15 cellular contexts compared by ENCODE assay signal in the genomic region with DNA sequence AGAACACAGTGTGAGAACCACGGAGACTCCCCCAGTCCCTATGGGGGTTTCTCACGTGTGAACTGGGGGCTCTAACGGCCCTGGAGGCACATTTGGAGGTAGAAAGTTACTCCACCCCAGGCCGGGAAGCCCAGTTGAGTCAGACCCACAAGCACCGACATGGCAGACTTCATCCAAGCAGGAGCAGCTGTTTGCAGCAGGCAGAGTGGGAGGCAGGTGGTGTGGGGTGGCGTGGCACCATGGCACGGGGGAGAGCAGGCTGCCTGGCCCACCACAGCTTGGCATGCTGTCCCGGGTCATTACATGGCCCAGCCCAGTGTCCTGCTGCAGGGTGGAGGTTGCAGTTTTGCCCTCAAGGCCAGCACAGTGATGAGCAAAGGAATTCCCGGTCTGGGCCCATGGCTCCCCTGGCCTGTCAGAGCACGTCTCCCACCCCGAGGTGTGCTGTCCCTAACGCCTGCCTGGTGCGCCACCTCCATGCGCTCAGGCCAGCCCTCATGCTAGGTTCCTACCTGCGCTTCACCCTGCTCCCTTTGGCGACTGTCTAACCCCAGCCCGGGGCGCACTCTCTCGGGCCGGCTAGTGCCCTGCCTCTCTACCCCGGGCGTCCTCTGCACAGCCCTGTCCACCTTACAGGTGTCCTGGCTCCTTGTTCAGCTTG.
DNase-seq lines count a peak whose midpoint lies in the region; ATAC-seq, FAIRE-seq and TF ChIP-seq lines count a peak whose summit lies in the region.
"Had no signal": no experiment of that assay in that cellular context is flagged by ENCODE, and none has a peak within 500 bp of the region (broad histone marks: within the 10 kb centered on the region; RNA-seq: fewer than 3 reads in every experiment).

No MANE protein-coding gene starts in this region.

- peak in 1 of 2 donors; percentile 15 for ATAC-seq in gastrocnemius medialis
- ATAC-seq: GM12878 had no signal

- no peak overlapping the region for H3K27ac Mint-ChIP-seq in CD14-positive monocyte

- H3K4me3 Mint-ChIP-seq in CD14-positive monocyte = no peak overlapping the region

- in situ Hi-C loops in gastrocnemius medialis (cut with MboI; ENCODE audit: low sequenced_read_pairs in 4 of 4) = no loop called here

- H3K4me1 ChIP-seq in SJCRH30 (peaks cover 37% of the 10 kb centered on the region), kidney (ENCODE audit: control insufficient read depth in 1 of 2, insufficient read depth in 1 of 2, low read depth in 1 of 2, low read length in 2 of 2) (no peaks in the 10 kb centered on the region), gastrocnemius medialis (no peaks in the 10 kb centered on the region)

- H3K36me3 Mint-ChIP-seq in CD14-positive monocyte = no peaks in the 10 kb centered on the region

- no peak for FAIRE-seq in kidney (lab: Jason Lieb, UNC)
- FAIRE-seq: GM12878, GM18507 had no signal

- peak overlapping the region; percentile 54 for H3K27ac ChIP-seq in SJCRH30
- H3K27ac ChIP-seq in kidney (ENCODE audit: low read depth in 2 of 2, low read length in 2 of 2) = no peak overlapping the region
- peak overlapping the region; percentile 42 to 69 (median 58) for H3K27ac ChIP-seq in gastrocnemius medialis
- H3K27ac ChIP-seq: 22Rv1; BLaER1 treated with 17β-estradiol and CSF1 and Interleukin-3, amounts not matched to agents 10 nM and 100 nM; SJSA1 had no signal

- H3K9ac ChIP-seq in kidney (ENCODE audit: low read length in 2 of 2) = no peak overlapping the region
- H3K9ac ChIP-seq: BLaER1 treated with 17β-estradiol and CSF1 and Interleukin-3, amounts not matched to agents 10 nM and 100 nM had no signal

- intact Hi-C loops in kidney (cut with DNase I) (no loop called here), gastrocnemius medialis (cut with DNase I; ENCODE audit: low total_unique reads) (no loop called here), CD14-positive monocyte (cut with micrococcal nuclease) (no loop called here)

- H3K9me3 ChIP-seq in SJCRH30 (replicated peaks) (no peaks in the 10 kb centered on the region), kidney (ENCODE audit: control insufficient read depth in 1 of 2, low read length in 2 of 2) (no peaks in the 10 kb centered on the region), gastrocnemius medialis (no peaks in the 10 kb centered on the region)
- H3K9me3 ChIP-seq: BLaER1 treated with 17β-estradiol and CSF1 and Interleukin-3, amounts not matched to agents 10 nM and 100 nM; SJSA1 had no signal

- peaks cover 5 to 11% (median 8%) of the 10 kb centered on the region in 3 donors for H3K27me3 Mint-ChIP-seq in CD14-positive monocyte (ENCODE audit: low read depth in 3 of 3)

- TF ChIP-seq CTCF in kidney (IDR thresholded peaks at IDR 0.05; ENCODE audit: borderline replicate concordance, extremely low read depth, insufficient read depth) = no peak
- no peak for TF ChIP-seq CTCF in gastrocnemius medialis (IDR thresholded peaks at IDR 0.05 in 4 of 5, conservative IDR thresholded peaks at IDR 0.05 in 1 of 5)
- TF ChIP-seq CTCF in CD14-positive monocyte (IDR thresholded peaks at IDR 0.05) = no peak

- H3K4me3 ChIP-seq in SJCRH30 = no peak overlapping the region
- no peak overlapping the region for H3K4me3 ChIP-seq in kidney (ENCODE audit: low read length in 2 of 2)
- no peak overlapping the region for H3K4me3 ChIP-seq in gastrocnemius medialis
- H3K4me3 ChIP-seq: BLaER1 treated with 17β-estradiol and CSF1 and Interleukin-3, amounts not matched to agents 10 nM and 100 nM; GM12878; SJSA1 had no signal

- H3K27me3 ChIP-seq in SJCRH30 (no peaks in the 10 kb centered on the region), gastrocnemius medialis (no peaks in the 10 kb centered on the region)

- no peaks in the 10 kb centered on the region for H3K36me3 ChIP-seq in SJCRH30
- H3K36me3 ChIP-seq in kidney (ENCODE audit: control insufficient read depth in 1 of 2, insufficient read depth in 2 of 2, low read length in 2 of 2) = no peaks in the 10 kb centered on the region
- peaks cover 0 to 90% of the 10 kb centered on the region in 2 donors for H3K36me3 ChIP-seq in gastrocnemius medialis
- H3K36me3 ChIP-seq: BLaER1 treated with 17β-estradiol and CSF1 and Interleukin-3, amounts not matched to agents 10 nM and 100 nM; SJSA1 had no signal

- TF ChIP-seq POLR2A in gastrocnemius medialis (IDR thresholded peaks at IDR 0.05) = no peak

- H3K9me3 Mint-ChIP-seq in CD14-positive monocyte = peaks cover 0 to 3% (median 0%) of the 10 kb centered on the region in 7 donors

- H3K4me1 Mint-ChIP-seq in CD14-positive monocyte = peaks cover 3% of the 10 kb centered on the region

- DNase-seq in DMS 273 (lab: John Stamatoyannopoulos, UW; ENCODE audit: unreplicated experiment) = peak; percentile 34
- DNase-seq in DMS 273 treated with DMSO at 0.1 percent for 48 hours (lab: John Stamatoyannopoulos, UW) = no peak
- DNase-seq in SJCRH30 = peak; percentile 44 to 47
- peak; percentile 65 for DNase-seq in kidney
- peak in 1 of 2 donors; percentile 43 for DNase-seq in gastrocnemius medialis
- DNase-seq in OCI-M1 (lab: John Stamatoyannopoulos, UW) = no peak
- no peak for DNase-seq in CD14-positive monocyte (ENCODE audit: low spot score)
- DNase-seq in NCI-H82 (lab: John Stamatoyannopoulos, UW) = no peak
- DNase-seq: HCEC 1CT, NCI-H446 treated with DMSO at 0.1 percent for 48 hours had no signal

Comparison
In these comparisons a context has a peak if more than half of its experiments do, and no peak if none do; other contexts are left out.
1. DNase-seq: peak in DMS 273 (single experiment), SJCRH30 (2 of 2) and kidney (single experiment); none in DMS 273 treated with DMSO at 0.1 percent for 48 hours (single experiment), OCI-M1 (single experiment), CD14-positive monocyte (single experiment) and NCI-H82 (single experiment).
2. H3K27ac ChIP-seq: peak in SJCRH30 (single experiment) and gastrocnemius medialis (4 of 4); none in kidney (0 of 2).